Comparison of ENCODE assay signal across 9 cellular contexts in the genomic region with DNA sequence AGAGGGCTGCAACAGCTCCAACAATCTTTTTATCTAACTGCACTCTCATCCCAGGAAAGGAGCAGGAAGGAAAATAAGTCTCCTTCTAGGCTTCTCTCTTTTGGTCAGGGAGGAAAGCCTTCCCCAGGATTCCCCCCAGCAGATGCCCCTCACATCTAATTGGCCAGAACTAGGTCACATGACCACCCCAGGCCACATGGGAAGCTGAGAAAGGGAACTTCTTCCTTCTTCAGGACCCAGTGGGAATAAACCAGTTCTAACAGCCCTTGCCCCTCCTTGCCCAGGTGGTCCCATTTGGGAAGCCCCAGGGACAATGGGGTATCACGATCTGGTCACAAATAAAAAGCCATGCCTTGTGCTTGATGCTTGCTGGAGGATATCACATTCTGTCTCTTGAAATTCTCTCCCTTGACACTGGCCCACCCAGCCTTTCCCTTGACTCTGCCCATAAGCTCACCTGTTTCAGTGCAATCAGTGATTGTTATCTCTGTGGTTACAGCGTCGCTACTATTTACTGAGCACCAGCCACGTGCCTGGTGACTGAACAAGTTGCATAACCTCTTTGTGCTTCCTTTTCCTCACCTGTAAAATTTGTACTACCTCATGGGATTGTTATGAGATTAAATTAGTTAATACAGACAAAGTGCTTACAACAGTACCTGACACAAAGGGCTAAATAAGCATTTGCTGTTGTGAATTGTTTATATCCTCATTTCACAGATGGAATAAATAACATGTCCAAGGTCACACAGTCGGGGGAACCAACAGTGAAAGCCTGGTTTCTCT. TPM values are rescaled to one million over a fixed set of nuclear protein-coding genes. Genes with fewer than 3 reads are reported as not detected.
DNase-seq lines count a peak whose midpoint lies in the region; ATAC-seq and TF ChIP-seq lines count a peak whose summit lies in the region.
"Had no signal": no experiment of that assay in that cellular context is flagged by ENCODE, and none has a peak within 500 bp of the region (broad histone marks: within the 10 kb centered on the region; RNA-seq: fewer than 3 reads in every experiment).

No MANE protein-coding gene starts in this region.

- H3K36me3 ChIP-seq in Caco-2 (ENCODE audit: control insufficient read depth, insufficient read depth, low read length) = no peaks in the 10 kb centered on the region
- no peaks in the 10 kb centered on the region for H3K36me3 ChIP-seq in mucosa of descending colon (ENCODE audit: low read depth)

- H3K9me3 ChIP-seq in Caco-2 (no peaks in the 10 kb centered on the region), mucosa of descending colon (no peaks in the 10 kb centered on the region)

- H3K4me1 Mint-ChIP-seq in Caco-2 (ENCODE audit: low read depth, unreplicated experiment) = peaks cover 26% of the 10 kb centered on the region

- H3K4me1 ChIP-seq in Caco-2 (peaks cover 24% of the 10 kb centered on the region), mucosa of descending colon (ENCODE audit: low read depth) (peaks cover 30% of the 10 kb centered on the region)

- DNase-seq in Caco-2 (peak; percentile 88 to 89), LNCaP clone FGC (ENCODE audit: low read depth) (peak; percentile 84), mucosa of descending colon (peak in 2 of 3 donors; percentile 60 to 78)
- peak; percentile 36 for DNase-seq in activated effector memory CD4-positive, alpha-beta T cell treated with Interleukin-2 at 50 U/mL for 16 hours
- DNase-seq: cerebellar nuclear complex; stimulated activated naive B cell treated with anti-CD40 and anti-IgM and Interleukin-4, amounts not matched to agents 10 μg/mL and 1 μg/mL and 100 μg/mL, for 72 hours had no signal

- POLR2A ChIA-PET in Caco-2 (lab: Charles Lee) = interaction anchor here (0.6 to 1.8 kb wide), 5 partner anchors 11 to 26 kb away, joined by 3 to 11 read pairs (median 4); a partner anchor contains a TSS

- H3K4me3 Mint-ChIP-seq in Caco-2 (ENCODE audit: unreplicated experiment) = peak overlapping the region; percentile 47
- H3K4me3 Mint-ChIP-seq: stimulated activated naive B cell treated with anti-CD40 and anti-IgM and Interleukin-4, amounts not matched to agents 10 μg/mL and 1 μg/mL and 100 μg/mL, for 72 hours had no signal

- TSS peak; percentile 41 for BruUV-seq in Caco-2 (replicated peaks; lab: Mats Ljungman, UMichigan)

- H3K27me3 Mint-ChIP-seq in Caco-2 (ENCODE audit: insufficient read depth, unreplicated experiment) = no peaks in the 10 kb centered on the region

- ATAC-seq in mucosa of descending colon = peak; percentile 89
- no peak for ATAC-seq in GM19351 (IDR thresholded peaks at IDR 0.05; ENCODE audit: unreplicated experiment)
- ATAC-seq in GM18498 (IDR thresholded peaks at IDR 0.05; ENCODE audit: unreplicated experiment) = no peak
- ATAC-seq in HG03196 (IDR thresholded peaks at IDR 0.05; ENCODE audit: unreplicated experiment) = no peak
- ATAC-seq: stimulated activated naive B cell treated with anti-CD40 and anti-IgM and Interleukin-4, amounts not matched to agents 10 μg/mL and 1 μg/mL and 100 μg/mL, for 72 hours had no signal

- intact Hi-C loops in Caco-2 (cut with micrococcal nuclease; ENCODE audit: unreplicated experiment) = loop anchor here (1.0 kb wide), 5 partner anchors 13 to 214 kb away; a partner anchor contains a TSS
- intact Hi-C loops in mucosa of descending colon (cut with DNase I, micrococcal nuclease) = loop anchor here in 1 of 2 donors (5.0 kb wide), 1 partner anchor 82 kb away; no protein-coding TSS in a partner anchor

- no peaks in the 10 kb centered on the region for H3K9me3 Mint-ChIP-seq in Caco-2 (ENCODE audit: unreplicated experiment)
- H3K9me3 Mint-ChIP-seq: stimulated activated naive B cell treated with anti-CD40 and anti-IgM and Interleukin-4, amounts not matched to agents 10 μg/mL and 1 μg/mL and 100 μg/mL, for 72 hours had no signal

- peak overlapping the region; percentile 84 for H3K27ac Mint-ChIP-seq in Caco-2 (ENCODE audit: unreplicated experiment)

- CTCF ChIA-PET in Caco-2 (lab: Charles Lee) = interaction anchor here (0.6 to 1.6 kb wide), 14 partner anchors 9 to 235 kb away, joined by 3 to 25 read pairs (median 4); a partner anchor contains a TSS

- no peaks in the 10 kb centered on the region for H3K27me3 ChIP-seq in Caco-2 (replicated peaks; ENCODE audit: control insufficient read depth, insufficient read depth, low read length)

- H3K4me3 ChIP-seq in Caco-2 (ENCODE audit: low read depth, low read length) (no peak overlapping the region), LNCaP clone FGC (ENCODE audit: low read depth, low read length) (no peak overlapping the region), mucosa of descending colon (no peak overlapping the region)

- TF ChIP-seq CTCF in Caco-2 (IDR thresholded peaks at IDR 0.05; ENCODE audit: insufficient read depth in 1 of 2, low read depth in 1 of 2, low read length in 1 of 2, severe bottlenecking in 1 of 2, unreplicated experiment in 1 of 2) (no peak), LNCaP clone FGC (IDR thresholded peaks at IDR 0.05; ENCODE audit: control insufficient read depth, extremely low read depth, insufficient read depth) (no peak), mucosa of descending colon (IDR thresholded peaks at IDR 0.05) (no peak)

- peaks cover 7% of the 10 kb centered on the region for H3K36me3 Mint-ChIP-seq in Caco-2 (ENCODE audit: insufficient read depth, unreplicated experiment)
- H3K36me3 Mint-ChIP-seq: stimulated activated naive B cell treated with anti-CD40 and anti-IgM and Interleukin-4, amounts not matched to agents 10 μg/mL and 1 μg/mL and 100 μg/mL, for 72 hours had no signal

RNA-seq across cellular contexts. Expression of a gene that starts 9.0 kb away (rescaled TPM):
- total RNA-seq in Caco-2 (2022) (0.57 and 0.60 TPM in 2 replicates), mucosa of descending colon (100 to 1,000 TPM in 1 of 3 donors, 1 to 10 TPM in 2; 6.3 to 204 (median 9.5) TPM)

RNA-seq across cellular contexts. Expression of a gene that starts 25.6 kb away (rescaled TPM):
- total RNA-seq in Caco-2 (2022) (86.5 and 89.0 TPM in 2 replicates), mucosa of descending colon (100 to 1,000 TPM; 118 to 183 (median 139) TPM)

Comparison
In these comparisons a context has a peak if more than half of its experiments do, and no peak if none do; other contexts are left out.
1. DNase-seq: peak in every context shown above with its lines; median percentile 88 in Caco-2; 84 in LNCaP clone FGC; 69 in mucosa of descending colon; 36 in activated effector memory CD4-positive, alpha-beta T cell treated with Interleukin-2 at 50 U/mL for 16 hours.